In genomic region chr19:18577365-18577914, GRCh38 we compare ENCODE assay signal across 1 cellular context.
TF ChIP-seq lines count a peak whose summit lies in the region.

No MANE protein-coding gene starts in this region.

TF ChIP-seq in IMR-90, 13 proteins besides CTCF, POLR2A, EP300 and RAD21:
- TF ChIP-seq RCOR1 (IDR thresholded peaks at IDR 0.05; ENCODE audit: insufficient replicate concordance, low read length) (no peak), BHLHE40 (IDR thresholded peaks at IDR 0.05; ENCODE audit: low read depth, low read length) (no peak), NFE2L2 (IDR thresholded peaks at IDR 0.05; ENCODE audit: low read depth, low read length) (no peak), RFX5 (IDR thresholded peaks at IDR 0.05; ENCODE audit: low read depth, low read length) (no peak), FOS (IDR thresholded peaks at IDR 0.05; ENCODE audit: low read depth, low read length) (no peak), CEBPB (IDR thresholded peaks at IDR 0.05; ENCODE audit: low read depth, low read length) (no peak), MAZ (IDR thresholded peaks at IDR 0.05; ENCODE audit: borderline replicate concordance, low read depth, low read length) (no peak), MXI1 (IDR thresholded peaks at IDR 0.05; ENCODE audit: borderline replicate concordance, low read depth, low read length) (no peak), MAFK (IDR thresholded peaks at IDR 0.05; ENCODE audit: low read depth, low read length) (no peak), CHD1 (IDR thresholded peaks at IDR 0.05; ENCODE audit: low read depth, low read length) (no peak), ELK1 (IDR thresholded peaks at IDR 0.05; ENCODE audit: borderline replicate concordance, low read depth, low read length) (no peak), SMC3 (IDR thresholded peaks at IDR 0.05; ENCODE audit: low read depth, low read length) (no peak), USF2 (IDR thresholded peaks at IDR 0.05; ENCODE audit: low read depth, low read length) (no peak)
